1 cellular context compared by ENCODE assay signal in the genomic region with DNA sequence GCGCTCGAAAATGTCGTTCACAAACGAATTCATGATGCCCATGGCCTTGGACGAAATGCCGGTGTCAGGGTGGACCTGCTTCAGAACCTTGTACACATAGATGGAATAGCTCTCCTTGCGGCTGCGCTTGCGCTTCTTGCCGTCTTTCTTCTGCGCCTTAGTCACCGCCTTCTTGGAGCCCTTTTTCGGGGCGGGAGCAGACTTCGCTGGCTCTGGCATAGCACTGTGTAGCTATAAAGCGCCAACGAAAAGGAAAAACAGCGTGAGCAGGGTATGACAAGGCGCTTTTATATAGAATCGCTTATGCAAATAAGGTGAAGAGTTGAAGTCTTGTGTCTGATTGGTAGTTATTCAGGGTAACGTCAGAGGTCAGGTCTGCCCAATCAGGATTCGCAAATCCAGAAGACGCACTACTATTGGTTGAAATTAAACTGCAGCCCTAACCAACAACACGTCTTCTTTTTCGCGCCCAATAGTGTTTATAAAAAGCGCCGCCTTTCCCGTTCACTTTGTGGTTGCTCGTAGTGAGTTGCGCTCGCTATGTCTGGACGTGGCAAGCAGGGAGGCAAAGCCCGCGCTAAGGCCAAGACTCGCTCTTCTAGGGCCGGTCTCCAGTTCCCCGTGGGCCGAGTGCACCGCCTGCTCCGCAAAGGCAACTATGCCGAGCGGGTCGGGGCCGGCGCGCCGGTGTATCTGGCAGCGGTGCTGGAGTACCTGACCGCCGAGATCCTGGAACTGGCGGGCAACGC.
TF ChIP-seq lines count a peak whose summit lies in the region.

No MANE protein-coding gene starts in this region.

TF ChIP-seq in K562, 482 proteins besides CTCF, POLR2A, EP300 and RAD21 (continued from another document and continues in another):
- TF ChIP-seq, protein P1, sequence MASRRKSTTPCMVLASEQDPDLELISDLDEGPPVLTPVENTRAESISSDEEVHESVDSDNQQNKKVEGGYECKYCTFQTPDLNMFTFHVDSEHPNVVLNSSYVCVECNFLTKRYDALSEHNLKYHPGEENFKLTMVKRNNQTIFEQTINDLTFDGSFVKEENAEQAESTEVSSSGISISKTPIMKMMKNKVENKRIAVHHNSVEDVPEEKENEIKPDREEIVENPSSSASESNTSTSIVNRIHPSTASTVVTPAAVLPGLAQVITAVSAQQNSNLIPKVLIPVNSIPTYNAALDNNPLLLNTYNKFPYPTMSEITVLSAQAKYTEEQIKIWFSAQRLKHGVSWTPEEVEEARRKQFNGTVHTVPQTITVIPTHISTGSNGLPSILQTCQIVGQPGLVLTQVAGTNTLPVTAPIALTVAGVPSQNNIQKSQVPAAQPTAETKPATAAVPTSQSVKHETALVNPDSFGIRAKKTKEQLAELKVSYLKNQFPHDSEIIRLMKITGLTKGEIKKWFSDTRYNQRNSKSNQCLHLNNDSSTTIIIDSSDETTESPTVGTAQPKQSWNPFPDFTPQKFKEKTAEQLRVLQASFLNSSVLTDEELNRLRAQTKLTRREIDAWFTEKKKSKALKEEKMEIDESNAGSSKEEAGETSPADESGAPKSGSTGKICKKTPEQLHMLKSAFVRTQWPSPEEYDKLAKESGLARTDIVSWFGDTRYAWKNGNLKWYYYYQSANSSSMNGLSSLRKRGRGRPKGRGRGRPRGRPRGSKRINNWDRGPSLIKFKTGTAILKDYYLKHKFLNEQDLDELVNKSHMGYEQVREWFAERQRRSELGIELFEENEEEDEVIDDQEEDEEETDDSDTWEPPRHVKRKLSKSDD (conservative IDR thresholded peaks at IDR 0.05; ENCODE audit: low read length), result no peak
- TF ChIP-seq, protein P2, sequence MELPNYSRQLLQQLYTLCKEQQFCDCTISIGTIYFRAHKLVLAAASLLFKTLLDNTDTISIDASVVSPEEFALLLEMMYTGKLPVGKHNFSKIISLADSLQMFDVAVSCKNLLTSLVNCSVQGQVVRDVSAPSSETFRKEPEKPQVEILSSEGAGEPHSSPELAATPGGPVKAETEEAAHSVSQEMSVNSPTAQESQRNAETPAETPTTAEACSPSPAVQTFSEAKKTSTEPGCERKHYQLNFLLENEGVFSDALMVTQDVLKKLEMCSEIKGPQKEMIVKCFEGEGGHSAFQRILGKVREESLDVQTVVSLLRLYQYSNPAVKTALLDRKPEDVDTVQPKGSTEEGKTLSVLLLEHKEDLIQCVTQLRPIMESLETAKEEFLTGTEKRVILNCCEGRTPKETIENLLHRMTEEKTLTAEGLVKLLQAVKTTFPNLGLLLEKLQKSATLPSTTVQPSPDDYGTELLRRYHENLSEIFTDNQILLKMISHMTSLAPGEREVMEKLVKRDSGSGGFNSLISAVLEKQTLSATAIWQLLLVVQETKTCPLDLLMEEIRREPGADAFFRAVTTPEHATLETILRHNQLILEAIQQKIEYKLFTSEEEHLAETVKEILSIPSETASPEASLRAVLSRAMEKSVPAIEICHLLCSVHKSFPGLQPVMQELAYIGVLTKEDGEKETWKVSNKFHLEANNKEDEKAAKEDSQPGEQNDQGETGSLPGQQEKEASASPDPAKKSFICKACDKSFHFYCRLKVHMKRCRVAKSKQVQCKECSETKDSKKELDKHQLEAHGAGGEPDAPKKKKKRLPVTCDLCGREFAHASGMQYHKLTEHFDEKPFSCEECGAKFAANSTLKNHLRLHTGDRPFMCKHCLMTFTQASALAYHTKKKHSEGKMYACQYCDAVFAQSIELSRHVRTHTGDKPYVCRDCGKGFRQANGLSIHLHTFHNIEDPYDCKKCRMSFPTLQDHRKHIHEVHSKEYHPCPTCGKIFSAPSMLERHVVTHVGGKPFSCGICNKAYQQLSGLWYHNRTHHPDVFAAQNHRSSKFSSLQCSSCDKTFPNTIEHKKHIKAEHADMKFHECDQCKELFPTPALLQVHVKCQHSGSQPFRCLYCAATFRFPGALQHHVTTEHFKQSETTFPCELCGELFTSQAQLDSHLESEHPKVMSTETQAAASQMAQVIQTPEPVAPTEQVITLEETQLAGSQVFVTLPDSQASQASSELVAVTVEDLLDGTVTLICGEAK (IDR thresholded peaks at IDR 0.05), result peak; percentile 59
- TF ChIP-seq, protein P2 (CRISPR knock-in tag; IDR thresholded peaks at IDR 0.05), result peak; percentile 65; the same call in 1 of the 2 replicates
- TF ChIP-seq TAF15 (IDR thresholded peaks at IDR 0.05; ENCODE audit: low read depth, low read length), result no peak
- peak; percentile 79 for TF ChIP-seq XRCC5 (IDR thresholded peaks at IDR 0.05; ENCODE audit: low read depth, low read length)
- TF ChIP-seq SIN3B (IDR thresholded peaks at IDR 0.05; ENCODE audit: low read depth), result peak; percentile 44; the same call in 1 of the 2 replicates
- TF ChIP-seq, protein P3, sequence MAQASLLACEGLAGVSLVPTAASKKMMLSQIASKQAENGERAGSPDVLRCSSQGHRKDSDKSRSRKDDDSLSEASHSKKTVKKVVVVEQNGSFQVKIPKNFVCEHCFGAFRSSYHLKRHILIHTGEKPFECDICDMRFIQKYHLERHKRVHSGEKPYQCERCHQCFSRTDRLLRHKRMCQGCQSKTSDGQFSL (CRISPR knock-in tag; IDR thresholded peaks at IDR 0.05), result peak; percentile 77
- TF ChIP-seq, protein P3 (tag; IDR thresholded peaks at IDR 0.05), result no peak
- 0 out of 2 replicates have a peak, but pooled peaks have one; percentile 96 for TF ChIP-seq SREBF2 (CRISPR knock-in tag; IDR thresholded peaks at IDR 0.05)
- no peak for TF ChIP-seq NFXL1 (CRISPR knock-in tag; IDR thresholded peaks at IDR 0.05)
- TF ChIP-seq BACH1 (tag; IDR thresholded peaks at IDR 0.05), result no peak; the same call in 1 of the 2 replicates
- TF ChIP-seq ASH1L (IDR thresholded peaks at IDR 0.05; ENCODE audit: borderline replicate concordance, low read depth, partially characterized antibody), result peak; percentile 98
- TF ChIP-seq ZNF263 (CRISPR knock-in tag; IDR thresholded peaks at IDR 0.05; ENCODE audit: borderline replicate concordance), result peak; percentile 71; the same call in 1 of the 2 replicates
- no peak for TF ChIP-seq ZNF584 (CRISPR knock-in tag; IDR thresholded peaks at IDR 0.05; ENCODE audit: low read depth)
- peak; percentile 13 to 87; a peak in 1 of 4 replicates for TF ChIP-seq TEAD1 (CRISPR knock-in tag; IDR thresholded peaks at IDR 0.05)
- TF ChIP-seq JUN (IDR thresholded peaks at IDR 0.05; ENCODE audit: borderline replicate concordance, low read depth, low read length), result no peak
- TF ChIP-seq JUN (CRISPR knock-in tag; IDR thresholded peaks at IDR 0.05; ENCODE audit: borderline replicate concordance), result peak; percentile 68; the same call in 1 of the 2 replicates
- peak; percentile 30; the same call in 1 of the 2 replicates for TF ChIP-seq ZNF143 (CRISPR knock-in tag; IDR thresholded peaks at IDR 0.05)
- TF ChIP-seq, protein P4, sequence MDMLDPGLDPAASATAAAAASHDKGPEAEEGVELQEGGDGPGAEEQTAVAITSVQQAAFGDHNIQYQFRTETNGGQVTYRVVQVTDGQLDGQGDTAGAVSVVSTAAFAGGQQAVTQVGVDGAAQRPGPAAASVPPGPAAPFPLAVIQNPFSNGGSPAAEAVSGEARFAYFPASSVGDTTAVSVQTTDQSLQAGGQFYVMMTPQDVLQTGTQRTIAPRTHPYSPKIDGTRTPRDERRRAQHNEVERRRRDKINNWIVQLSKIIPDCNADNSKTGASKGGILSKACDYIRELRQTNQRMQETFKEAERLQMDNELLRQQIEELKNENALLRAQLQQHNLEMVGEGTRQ (CRISPR knock-in tag; IDR thresholded peaks at IDR 0.05), result no peak
- TF ChIP-seq FOXJ2 (tag; IDR thresholded peaks at IDR 0.05), result peak; percentile 72
- TF ChIP-seq, protein P5, sequence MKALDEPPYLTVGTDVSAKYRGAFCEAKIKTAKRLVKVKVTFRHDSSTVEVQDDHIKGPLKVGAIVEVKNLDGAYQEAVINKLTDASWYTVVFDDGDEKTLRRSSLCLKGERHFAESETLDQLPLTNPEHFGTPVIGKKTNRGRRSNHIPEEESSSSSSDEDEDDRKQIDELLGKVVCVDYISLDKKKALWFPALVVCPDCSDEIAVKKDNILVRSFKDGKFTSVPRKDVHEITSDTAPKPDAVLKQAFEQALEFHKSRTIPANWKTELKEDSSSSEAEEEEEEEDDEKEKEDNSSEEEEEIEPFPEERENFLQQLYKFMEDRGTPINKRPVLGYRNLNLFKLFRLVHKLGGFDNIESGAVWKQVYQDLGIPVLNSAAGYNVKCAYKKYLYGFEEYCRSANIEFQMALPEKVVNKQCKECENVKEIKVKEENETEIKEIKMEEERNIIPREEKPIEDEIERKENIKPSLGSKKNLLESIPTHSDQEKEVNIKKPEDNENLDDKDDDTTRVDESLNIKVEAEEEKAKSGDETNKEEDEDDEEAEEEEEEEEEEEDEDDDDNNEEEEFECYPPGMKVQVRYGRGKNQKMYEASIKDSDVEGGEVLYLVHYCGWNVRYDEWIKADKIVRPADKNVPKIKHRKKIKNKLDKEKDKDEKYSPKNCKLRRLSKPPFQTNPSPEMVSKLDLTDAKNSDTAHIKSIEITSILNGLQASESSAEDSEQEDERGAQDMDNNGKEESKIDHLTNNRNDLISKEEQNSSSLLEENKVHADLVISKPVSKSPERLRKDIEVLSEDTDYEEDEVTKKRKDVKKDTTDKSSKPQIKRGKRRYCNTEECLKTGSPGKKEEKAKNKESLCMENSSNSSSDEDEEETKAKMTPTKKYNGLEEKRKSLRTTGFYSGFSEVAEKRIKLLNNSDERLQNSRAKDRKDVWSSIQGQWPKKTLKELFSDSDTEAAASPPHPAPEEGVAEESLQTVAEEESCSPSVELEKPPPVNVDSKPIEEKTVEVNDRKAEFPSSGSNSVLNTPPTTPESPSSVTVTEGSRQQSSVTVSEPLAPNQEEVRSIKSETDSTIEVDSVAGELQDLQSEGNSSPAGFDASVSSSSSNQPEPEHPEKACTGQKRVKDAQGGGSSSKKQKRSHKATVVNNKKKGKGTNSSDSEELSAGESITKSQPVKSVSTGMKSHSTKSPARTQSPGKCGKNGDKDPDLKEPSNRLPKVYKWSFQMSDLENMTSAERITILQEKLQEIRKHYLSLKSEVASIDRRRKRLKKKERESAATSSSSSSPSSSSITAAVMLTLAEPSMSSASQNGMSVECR (CRISPR knock-in tag; IDR thresholded peaks at IDR 0.05), result peak; percentile 90
- TF ChIP-seq, protein P6, sequence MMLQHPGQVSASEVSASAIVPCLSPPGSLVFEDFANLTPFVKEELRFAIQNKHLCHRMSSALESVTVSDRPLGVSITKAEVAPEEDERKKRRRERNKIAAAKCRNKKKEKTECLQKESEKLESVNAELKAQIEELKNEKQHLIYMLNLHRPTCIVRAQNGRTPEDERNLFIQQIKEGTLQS (IDR thresholded peaks at IDR 0.05), result no peak
- TF ChIP-seq, protein P6 (CRISPR knock-in tag; conservative IDR thresholded peaks at IDR 0.05), result peak; percentile 78; the same call in 1 of the 2 replicates
- peak; percentile 10; the same call in 1 of the 2 replicates for TF ChIP-seq ELF2 (CRISPR knock-in tag; IDR thresholded peaks at IDR 0.05)
- peak; percentile 31; the same call in 1 of the 2 replicates for TF ChIP-seq ETV1 (tag; conservative IDR thresholded peaks at IDR 0.05; ENCODE audit: low read depth)
- TF ChIP-seq, protein P7, sequence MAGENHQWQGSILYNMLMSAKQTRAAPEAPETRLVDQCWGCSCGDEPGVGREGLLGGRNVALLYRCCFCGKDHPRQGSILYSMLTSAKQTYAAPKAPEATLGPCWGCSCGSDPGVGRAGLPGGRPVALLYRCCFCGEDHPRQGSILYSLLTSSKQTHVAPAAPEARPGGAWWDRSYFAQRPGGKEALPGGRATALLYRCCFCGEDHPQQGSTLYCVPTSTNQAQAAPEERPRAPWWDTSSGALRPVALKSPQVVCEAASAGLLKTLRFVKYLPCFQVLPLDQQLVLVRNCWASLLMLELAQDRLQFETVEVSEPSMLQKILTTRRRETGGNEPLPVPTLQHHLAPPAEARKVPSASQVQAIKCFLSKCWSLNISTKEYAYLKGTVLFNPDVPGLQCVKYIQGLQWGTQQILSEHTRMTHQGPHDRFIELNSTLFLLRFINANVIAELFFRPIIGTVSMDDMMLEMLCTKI (IDR thresholded peaks at IDR 0.05; ENCODE audit: partially characterized antibody), result no peak
- TF ChIP-seq TEAD2 (tag; IDR thresholded peaks at IDR 0.05), result no peak
- TF ChIP-seq BHLHE40 (IDR thresholded peaks at IDR 0.05; ENCODE audit: low read length), result no peak
- no peak for TF ChIP-seq ZNF699 (CRISPR knock-in tag; IDR thresholded peaks at IDR 0.05; ENCODE audit: insufficient replicate concordance)
